In genomic region chr4:55050418-55050950, GRCh38 we compare ENCODE assay signal across 22 cellular contexts.
"Had no signal": no experiment of that assay in that cellular context is flagged by ENCODE, and none has a peak within 500 bp of the region (broad histone marks: within the 10 kb centered on the region; RNA-seq: fewer than 3 reads in every experiment).

No MANE protein-coding gene starts in this region.

- H3K36me3 ChIP-seq: MG63, SJSA1 had no signal

- ATAC-seq: HepG2, Panc1 had no signal

- H3K4me1 ChIP-seq: SJSA1 had no signal

- H3K4me3 ChIP-seq: MG63, SJSA1 had no signal

- H3K27ac ChIP-seq: RWPE1, SJSA1 had no signal

- H3K27me3 ChIP-seq: MG63, SJSA1 had no signal

- DNase-seq: IMR-90, Karpas-422, KG1, MG63, NCI-H1092 treated with DMSO at 0.1 percent for 48 hours, NCI-H1436, NCI-H187, NCI-H2029, NCI-H2081 treated with DMSO at 0.1 percent for 48 hours, NCI-H2171, NCI-H226, NCI-H446, NCI-H510A, NCI-H524 treated with DMSO at 0.1 percent for 48 hours, NCI-H69, NCI-H774, SHP77 treated with DMSO at 0.1 percent for 48 hours, SK-N-SH had no signal

- H3K9me3 ChIP-seq: MG63, SJSA1, SK-N-SH had no signal
